Comparison of ENCODE assay signal across 1 cellular context in the genomic region with DNA sequence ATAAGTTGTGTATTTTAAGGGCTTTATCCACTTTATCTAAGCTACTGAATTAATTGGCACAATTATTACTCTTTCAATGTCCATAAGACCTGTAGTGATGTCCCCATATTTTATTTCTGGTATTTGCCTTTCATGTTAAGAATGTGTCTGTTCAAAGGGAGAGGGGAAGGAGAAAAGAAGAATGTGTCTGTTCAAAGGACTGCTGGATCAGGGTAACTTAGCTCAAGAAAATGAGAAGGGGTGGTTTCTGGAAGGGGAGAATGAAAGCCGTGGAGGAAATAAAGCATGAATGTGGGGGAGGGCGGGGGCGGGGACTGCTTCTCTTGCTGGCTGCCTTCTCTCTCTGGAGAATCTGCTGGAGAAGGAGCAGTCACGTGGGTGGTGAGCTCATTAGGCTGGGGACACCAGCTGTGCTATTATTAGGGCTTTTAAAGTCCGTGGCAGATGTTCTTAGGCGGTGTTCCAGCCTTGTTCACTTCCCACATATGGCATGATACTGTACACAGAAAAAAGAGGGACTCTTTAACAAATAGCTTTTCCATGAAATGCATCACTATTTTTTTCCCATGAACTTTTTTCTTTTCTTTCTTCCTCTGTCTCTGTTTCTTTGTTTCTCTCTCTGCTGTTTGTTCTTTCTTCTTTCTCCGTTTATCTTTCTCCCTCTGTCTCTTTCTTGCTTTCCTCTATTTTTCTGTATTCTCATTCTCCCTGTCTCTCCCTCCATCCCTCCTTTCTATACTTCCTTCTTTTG.
TF ChIP-seq lines count a peak whose summit lies in the region.

No MANE protein-coding gene starts in this region.

TF ChIP-seq in GM12878, 131 proteins besides CTCF, POLR2A, EP300 and RAD21 (continued from another document):
- TF ChIP-seq ETV6 (conservative IDR thresholded peaks at IDR 0.05 in 1 of 2, IDR thresholded peaks at IDR 0.05 in 1 of 2; ENCODE audit: borderline replicate concordance in 1 of 2, low read depth in 1 of 2) (no peak), ASH2L (IDR thresholded peaks at IDR 0.05; ENCODE audit: borderline replicate concordance, low read depth) (no peak), ESRRA (IDR thresholded peaks at IDR 0.05; ENCODE audit: low read length) (no peak), MEF2B (IDR thresholded peaks at IDR 0.05; ENCODE audit: partially characterized antibody, poor library complexity, severe bottlenecking) (no peak), RELA (IDR thresholded peaks at IDR 0.05; ENCODE audit: borderline replicate concordance, partially characterized antibody) (no peak), SP1 (IDR thresholded peaks at IDR 0.05; ENCODE audit: low read depth, low read length) (no peak), E2F4 (IDR thresholded peaks at IDR 0.05; ENCODE audit: low read depth, low read length) (no peak), TBL1XR1 (IDR thresholded peaks at IDR 0.05; ENCODE audit: low read depth, low read length) (no peak), SKIL (IDR thresholded peaks at IDR 0.05; ENCODE audit: low read depth, poor library complexity, severe bottlenecking) (no peak), IKZF1 (conservative IDR thresholded peaks at IDR 0.05) (peak; percentile 64), RCOR1 (conservative IDR thresholded peaks at IDR 0.05; ENCODE audit: low read depth, low read length) (no peak), POU2F2 (IDR thresholded peaks at IDR 0.05; ENCODE audit: borderline replicate concordance, low read depth, low read length) (no peak), RAD51 (IDR thresholded peaks at IDR 0.05) (peak; percentile 91), MEF2A (IDR thresholded peaks at IDR 0.05; ENCODE audit: insufficient read depth, low read depth, low read length) (peak; percentile 75), PKNOX1 (IDR thresholded peaks at IDR 0.05) (no peak), ZNF687 (IDR thresholded peaks at IDR 0.05) (no peak), MTA2 (IDR thresholded peaks at IDR 0.05; ENCODE audit: low read depth) (0 out of 2 replicates have a peak, but pooled peaks have one; percentile 16), BCL3 (IDR thresholded peaks at IDR 0.05; ENCODE audit: borderline replicate concordance, insufficient read depth, low read depth, low read length, poor library complexity, severe bottlenecking) (no peak), IRF5 (IDR thresholded peaks at IDR 0.05; ENCODE audit: borderline replicate concordance) (no peak), CEBPB (IDR thresholded peaks at IDR 0.05; ENCODE audit: borderline replicate concordance in 1 of 2, low read depth in 2 of 2, low read length in 2 of 2) (no peak), JUNB (IDR thresholded peaks at IDR 0.05) (peak; percentile 28; the same call in 1 of the 2 replicates), STAT1 (conservative IDR thresholded peaks at IDR 0.05) (no peak), IKZF2 (IDR thresholded peaks at IDR 0.05) (peak; percentile 38 to 47; a peak in 3 of 4 replicates), RFX5 (IDR thresholded peaks at IDR 0.05; ENCODE audit: low read depth, low read length) (no peak), HDAC2 (IDR thresholded peaks at IDR 0.05) (no peak), BCL11A (IDR thresholded peaks at IDR 0.05; ENCODE audit: low read depth, low read length) (no peak), CHD2 (IDR thresholded peaks at IDR 0.05; ENCODE audit: borderline replicate concordance, low read depth, low read length) (no peak), EZH2 (IDR thresholded peaks at IDR 0.05; ENCODE audit: borderline replicate concordance, control insufficient read depth, low read depth, low read length) (no peak), NFIC (IDR thresholded peaks at IDR 0.05; ENCODE audit: low read depth, low read length) (peak; percentile 17; the same call in 1 of the 2 replicates), ZNF24 (IDR thresholded peaks at IDR 0.05) (no peak), KAT2A (conservative IDR thresholded peaks at IDR 0.05; ENCODE audit: control insufficient read depth, low read depth, low read length) (no peak), NFYA (IDR thresholded peaks at IDR 0.05; ENCODE audit: borderline replicate concordance, low read depth, low read length) (no peak)
- TF ChIP-seq, protein P1, sequence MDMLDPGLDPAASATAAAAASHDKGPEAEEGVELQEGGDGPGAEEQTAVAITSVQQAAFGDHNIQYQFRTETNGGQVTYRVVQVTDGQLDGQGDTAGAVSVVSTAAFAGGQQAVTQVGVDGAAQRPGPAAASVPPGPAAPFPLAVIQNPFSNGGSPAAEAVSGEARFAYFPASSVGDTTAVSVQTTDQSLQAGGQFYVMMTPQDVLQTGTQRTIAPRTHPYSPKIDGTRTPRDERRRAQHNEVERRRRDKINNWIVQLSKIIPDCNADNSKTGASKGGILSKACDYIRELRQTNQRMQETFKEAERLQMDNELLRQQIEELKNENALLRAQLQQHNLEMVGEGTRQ (IDR thresholded peaks at IDR 0.05; ENCODE audit: borderline replicate concordance, low read depth, low read length) = peak; percentile 58
- TF ChIP-seq, protein P2, sequence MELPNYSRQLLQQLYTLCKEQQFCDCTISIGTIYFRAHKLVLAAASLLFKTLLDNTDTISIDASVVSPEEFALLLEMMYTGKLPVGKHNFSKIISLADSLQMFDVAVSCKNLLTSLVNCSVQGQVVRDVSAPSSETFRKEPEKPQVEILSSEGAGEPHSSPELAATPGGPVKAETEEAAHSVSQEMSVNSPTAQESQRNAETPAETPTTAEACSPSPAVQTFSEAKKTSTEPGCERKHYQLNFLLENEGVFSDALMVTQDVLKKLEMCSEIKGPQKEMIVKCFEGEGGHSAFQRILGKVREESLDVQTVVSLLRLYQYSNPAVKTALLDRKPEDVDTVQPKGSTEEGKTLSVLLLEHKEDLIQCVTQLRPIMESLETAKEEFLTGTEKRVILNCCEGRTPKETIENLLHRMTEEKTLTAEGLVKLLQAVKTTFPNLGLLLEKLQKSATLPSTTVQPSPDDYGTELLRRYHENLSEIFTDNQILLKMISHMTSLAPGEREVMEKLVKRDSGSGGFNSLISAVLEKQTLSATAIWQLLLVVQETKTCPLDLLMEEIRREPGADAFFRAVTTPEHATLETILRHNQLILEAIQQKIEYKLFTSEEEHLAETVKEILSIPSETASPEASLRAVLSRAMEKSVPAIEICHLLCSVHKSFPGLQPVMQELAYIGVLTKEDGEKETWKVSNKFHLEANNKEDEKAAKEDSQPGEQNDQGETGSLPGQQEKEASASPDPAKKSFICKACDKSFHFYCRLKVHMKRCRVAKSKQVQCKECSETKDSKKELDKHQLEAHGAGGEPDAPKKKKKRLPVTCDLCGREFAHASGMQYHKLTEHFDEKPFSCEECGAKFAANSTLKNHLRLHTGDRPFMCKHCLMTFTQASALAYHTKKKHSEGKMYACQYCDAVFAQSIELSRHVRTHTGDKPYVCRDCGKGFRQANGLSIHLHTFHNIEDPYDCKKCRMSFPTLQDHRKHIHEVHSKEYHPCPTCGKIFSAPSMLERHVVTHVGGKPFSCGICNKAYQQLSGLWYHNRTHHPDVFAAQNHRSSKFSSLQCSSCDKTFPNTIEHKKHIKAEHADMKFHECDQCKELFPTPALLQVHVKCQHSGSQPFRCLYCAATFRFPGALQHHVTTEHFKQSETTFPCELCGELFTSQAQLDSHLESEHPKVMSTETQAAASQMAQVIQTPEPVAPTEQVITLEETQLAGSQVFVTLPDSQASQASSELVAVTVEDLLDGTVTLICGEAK (IDR thresholded peaks at IDR 0.05; ENCODE audit: borderline replicate concordance) = no peak
- TF ChIP-seq, protein P3, sequence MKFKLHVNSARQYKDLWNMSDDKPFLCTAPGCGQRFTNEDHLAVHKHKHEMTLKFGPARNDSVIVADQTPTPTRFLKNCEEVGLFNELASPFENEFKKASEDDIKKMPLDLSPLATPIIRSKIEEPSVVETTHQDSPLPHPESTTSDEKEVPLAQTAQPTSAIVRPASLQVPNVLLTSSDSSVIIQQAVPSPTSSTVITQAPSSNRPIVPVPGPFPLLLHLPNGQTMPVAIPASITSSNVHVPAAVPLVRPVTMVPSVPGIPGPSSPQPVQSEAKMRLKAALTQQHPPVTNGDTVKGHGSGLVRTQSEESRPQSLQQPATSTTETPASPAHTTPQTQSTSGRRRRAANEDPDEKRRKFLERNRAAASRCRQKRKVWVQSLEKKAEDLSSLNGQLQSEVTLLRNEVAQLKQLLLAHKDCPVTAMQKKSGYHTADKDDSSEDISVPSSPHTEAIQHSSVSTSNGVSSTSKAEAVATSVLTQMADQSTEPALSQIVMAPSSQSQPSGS (IDR thresholded peaks at IDR 0.05; ENCODE audit: low read length) = peak; percentile 62; the same call in 1 of the 2 replicates
